19 cellular contexts compared by ENCODE assay signal in genomic region chr16:84574191-84574590, GRCh38. TPM values are rescaled to one million over a fixed set of nuclear protein-coding genes. Genes with fewer than 3 reads are reported as not detected.
A peak's percentile ranks its signal among the peaks of the same experiment; 100 is the strongest.
DNase-seq lines count a peak whose midpoint lies in the region; ATAC-seq, FAIRE-seq and TF ChIP-seq lines count a peak whose summit lies in the region.
"Had no signal": no experiment of that assay in that cellular context is flagged by ENCODE, and none has a peak within 500 bp of the region (broad histone marks: within the 10 kb centered on the region; RNA-seq: fewer than 3 reads in every experiment).

No MANE protein-coding gene starts in this region.

- H3K27ac Mint-ChIP-seq in nephron: peak overlapping the region; percentile 49 to 83 (median 71)

- H3K4me1 ChIP-seq in HEK293 (ENCODE audit: control insufficient read depth, insufficient read depth, low read length) (no peaks in the 10 kb centered on the region), GM12878 (ENCODE audit: control insufficient read depth, insufficient read depth, low read length) (peaks cover 18% of the 10 kb centered on the region), PC-3 (ENCODE audit: insufficient read depth, low read length) (no peaks in the 10 kb centered on the region)
- H3K4me1 ChIP-seq: breast epithelium had no signal

- H2AFZ ChIP-seq in GM12878 (ENCODE audit: control insufficient read depth, low read depth, low read length) (no peak overlapping the region), PC-3 (ENCODE audit: low read length) (no peak overlapping the region)

- POLR2A ChIA-PET in HEK293 (lab: Yijun Ruan, JAX) (no interaction called here), GM12878 (lab: Charles Lee) (interaction anchor here (0.6 to 0.7 kb wide), 2 partner anchors 9 to 366 kb away, joined by 3 read pairs; no protein-coding TSS in a partner anchor), PC-3 (lab: Charles Lee; ENCODE audit: unreplicated experiment) (no interaction called here)

- WGBS in GM12878 (ENCODE audit: insufficient coverage, insufficient replicate concordance, low lambda C conversion rate, missing lambda C conversion rate): 90% methylated on average over 12 of the region's 12 CpGs

- ATAC-seq in GM12878 (no peak), left ventricle myocardium superior (no peak), PC-3 (no peak)
- ATAC-seq: heart right ventricle had no signal

- H3K27ac ChIP-seq in HEK293 (ENCODE audit: extremely low read depth, low read depth, low read length) (no peak overlapping the region), GM12878 (ENCODE audit: control insufficient read depth, insufficient read depth) (no peak overlapping the region), PC-3 (ENCODE audit: low read length) (no peak overlapping the region)
- H3K27ac ChIP-seq: breast epithelium, heart right ventricle, thoracic aorta, VCaP had no signal

- no peaks in the 10 kb centered on the region for H3K27me3 Mint-ChIP-seq in nephron (ENCODE audit: low read depth)

- H3F3A ChIP-seq in PC-3 (ENCODE audit: low read length, unreplicated experiment): no peaks in the 10 kb centered on the region

- SMC1A ChIA-PET in GM12878 (lab: Charles Lee; ENCODE audit: uncharacterized antibody, unreplicated experiment): interaction anchor here (1.0 to 1.6 kb wide), 3 partner anchors 10 to 42 kb away, joined by 3 to 6 read pairs (median 6); no protein-coding TSS in a partner anchor

- H3K36me3 ChIP-seq in HEK293 (ENCODE audit: control insufficient read depth in 2 of 2, insufficient read depth in 1 of 2, low read length in 2 of 2): no peaks in the 10 kb centered on the region
- peaks cover 37% of the 10 kb centered on the region in 2 experiments for H3K36me3 ChIP-seq in GM12878 (ENCODE audit: control insufficient read depth in 2 of 2, insufficient read depth in 2 of 2, low read length in 1 of 2)
- peaks cover 12% of the 10 kb centered on the region for H3K36me3 ChIP-seq in PC-3 (ENCODE audit: low read depth, low read length)
- H3K36me3 ChIP-seq: breast epithelium, thoracic aorta had no signal

- H3K79me2 ChIP-seq in GM12878 (ENCODE audit: control insufficient read depth, insufficient read depth, low read length) (peaks cover 80% of the 10 kb centered on the region), PC-3 (ENCODE audit: low read length) (peaks cover 85% of the 10 kb centered on the region)

- H3K4me2 ChIP-seq in GM12878 (ENCODE audit: control insufficient read depth, insufficient read depth): no peak overlapping the region
- H3K4me2 ChIP-seq in PC-3 (ENCODE audit: low read length): no peak overlapping the region

- RAD21 ChIA-PET in GM12878 (lab: Charles Lee; ENCODE audit: unreplicated experiment): no interaction called here

- no peaks in the 10 kb centered on the region for H4K20me1 ChIP-seq in GM12878 (ENCODE audit: control insufficient read depth, insufficient read depth)
- peaks cover 18% of the 10 kb centered on the region; the same call in 1 of the 2 replicates for H4K20me1 ChIP-seq in PC-3 (ENCODE audit: low read length)

- no peaks in the 10 kb centered on the region for H3K9me3 ChIP-seq in HEK293 (ENCODE audit: control insufficient read depth, insufficient read depth, low read depth, low read length)
- peaks cover 10% of the 10 kb centered on the region; the same call in 2 of the 3 replicates for H3K9me3 ChIP-seq in GM12878 (replicated peaks; ENCODE audit: control insufficient read depth, insufficient read depth, low read length)
- no peaks in the 10 kb centered on the region for H3K9me3 ChIP-seq in PC-3 (ENCODE audit: low read length)
- H3K9me3 ChIP-seq: thoracic aorta had no signal

- H3K27me3 ChIP-seq in GM12878 (replicated peaks in 1 of 2; ENCODE audit: control insufficient read depth in 2 of 2, insufficient read depth in 2 of 2, low read length in 1 of 2) (no peaks in the 10 kb centered on the region), PC-3 (ENCODE audit: low read length) (no peaks in the 10 kb centered on the region)
- H3K27me3 ChIP-seq: breast epithelium, heart right ventricle had no signal

- FAIRE-seq in GM12878 (lab: Jason Lieb, UNC): no peak
- FAIRE-seq: RCC 7860 had no signal

- H3K36me3 Mint-ChIP-seq in nephron (ENCODE audit: low read depth): peaks cover 51% of the 10 kb centered on the region

- CTCF ChIA-PET in HEK293 (lab: Yijun Ruan, JAX) (interaction anchor here (1.0 kb wide), 1 partner anchor 48 kb away, joined by 3 read pairs; no protein-coding TSS in a partner anchor), GM12878 (lab: Yijun Ruan, JAX) (no interaction called here), PC-3 (lab: Charles Lee) (no interaction called here)

- TF ChIP-seq RAD21 in GM12878 (IDR thresholded peaks at IDR 0.05; ENCODE audit: insufficient read depth, low read depth, low read length): no peak

- no peak overlapping the region for H3K4me3 Mint-ChIP-seq in nephron

- H3K9me2 ChIP-seq in PC-3 (replicated peaks; ENCODE audit: low read length): no peaks in the 10 kb centered on the region

- no peak overlapping the region for H3K4me3 ChIP-seq in HEK293 (ENCODE audit: low read depth, low read length)
- H3K4me3 ChIP-seq in GM12878: no peak overlapping the region
- H3K4me3 ChIP-seq in PC-3 (ENCODE audit: low read length): no peak overlapping the region
- H3K4me3 ChIP-seq: breast epithelium, heart right ventricle, thoracic aorta had no signal

- H3K9me3 Mint-ChIP-seq in nephron: peaks cover 13% of the 10 kb centered on the region

- no peak for TF ChIP-seq CTCF in HEK293 (tag by site-specific recombination; IDR thresholded peaks at IDR 0.05)
- no peak for TF ChIP-seq CTCF in GM12878 (IDR thresholded peaks at IDR 0.05 in 2 of 3, conservative IDR thresholded peaks at IDR 0.05 in 1 of 3; ENCODE audit: control insufficient read depth in 2 of 3, extremely low read depth in 1 of 3, insufficient read depth in 1 of 3, low read depth in 3 of 3, low read length in 3 of 3)
- no peak for TF ChIP-seq CTCF in nephron (IDR thresholded peaks at IDR 0.05; ENCODE audit: unreplicated experiment in 3 of 3)
- TF ChIP-seq CTCF in PC-3 (conservative IDR thresholded peaks at IDR 0.05; ENCODE audit: low read depth, low read length): no peak

- intact Hi-C loops in GM12878 (cut with micrococcal nuclease; ENCODE audit: unreplicated experiment): no loop called here
- intact Hi-C loops in left ventricle myocardium superior (cut with micrococcal nuclease): no loop called here
- intact Hi-C loops in PC-3 (cut with micrococcal nuclease): no loop called here

- in situ Hi-C loops in GM12878 (cut with MboI): no loop called here

- DNase-seq in C1 segment of cervical spinal cord (lab: John Stamatoyannopoulos, UW) (peak in 8 of 14 donors; percentile 23 to 79 (median 56)), GM12878 (ENCODE audit: low read depth, low spot score) (no peak), ureter (ENCODE audit: low spot score) (no peak), left ventricle myocardium superior (no peak), PC-3 (no peak)
- DNase-seq: activated naive CD4-positive, alpha-beta T cell; DND-41; heart right ventricle; islet precursor cell; NCI-H2107; NCI-H69; stimulated activated CD4-positive, alpha-beta T cell treated with anti-CD3 and anti-CD28 coated beads, Interleukin-4, amount 100 ng/mL, for 1 hour; SW 1271 had no signal

- 0 out of 2 replicates have a peak, but pooled peaks have one; percentile 17 for TF ChIP-seq POLR2A in GM12878 (IDR thresholded peaks at IDR 0.05; ENCODE audit: low read depth, low read length)

- H3K4me1 Mint-ChIP-seq in nephron: peaks cover 11% of the 10 kb centered on the region

- no peak for TF ChIP-seq EP300 in GM12878 (IDR thresholded peaks at IDR 0.05; ENCODE audit: borderline replicate concordance in 1 of 2, control insufficient read depth in 1 of 2, low read depth in 2 of 2, low read length in 2 of 2)

- BruUV-seq in GM12878 (replicated peaks; lab: Mats Ljungman, UMichigan) (TSS peak; percentile 30), PC-3 (replicated peaks; lab: Mats Ljungman, UMichigan) (no TSS peak)

- H3K9ac ChIP-seq in GM12878 (ENCODE audit: control insufficient read depth, insufficient read depth, low read length): no peak overlapping the region
- no peak overlapping the region for H3K9ac ChIP-seq in PC-3 (ENCODE audit: low read length)

TF ChIP-seq in HEK293, 187 proteins besides CTCF, POLR2A, EP300 and RAD21 (continues in another document):
- no peak for TF ChIP-seq MEIS1 (CRISPR knock-in tag; IDR thresholded peaks at IDR 0.05; ENCODE audit: borderline replicate concordance)
- no peak for TF ChIP-seq ZNF530 (tag by site-specific recombination; IDR thresholded peaks at IDR 0.05; ENCODE audit: low read depth)
- TF ChIP-seq SCRT2 (tag by site-specific recombination; IDR thresholded peaks at IDR 0.05): peak; percentile 78

TF ChIP-seq in GM12878, 131 proteins besides CTCF, POLR2A, EP300 and RAD21 (continues in another document):
- TF ChIP-seq MYB (IDR thresholded peaks at IDR 0.05; ENCODE audit: borderline replicate concordance, low read depth, low read length) (no peak), DPF2 (IDR thresholded peaks at IDR 0.05) (no peak)

RNA-seq across cellular contexts. Expression of gene COTL1, which starts 43.7 kb away (rescaled TPM):
- 94.3 and 106 TPM in 2 replicates for total RNA-seq in GM12878 (2013; cell fraction: nucleolus; rRNA removed)
- total RNA-seq in GM12878 (2014; rRNA removed) (417 and 464 TPM in 2 replicates), GM12878 (2014; rRNA removed; fragmentation: Illumina TruSeq; extraction: Trizol) (241 and 279 TPM in 2 replicates), GM12878 (2021) (675 and 688 TPM in 2 replicates), ureter (79.6 TPM), left ventricle myocardium superior (11.8 TPM), PC-3 (2014; rRNA removed) (408 and 465 TPM in 2 replicates)
- 255 TPM for polyA plus RNA-seq in GM12878 (2011; ENCODE audit: low read depth)
- polyA plus RNA-seq in GM12878 (2011; rRNA removed) (136 and 205 TPM in 2 replicates), GM12878 (2014; fragmentation: Illumina TruSeq; extraction: Trizol) (257 and 493 TPM in 2 replicates), GM12878 (2014; fragmentation: Nextera tagmentation; extraction: Ambion mirVana) (100 to 1,000 TPM; 140 to 235 TPM), GM12878 (2014; rRNA removed) (382 and 423 TPM in 2 replicates), GM12878 (2016; fragmentation: Nextera tagmentation; extraction: Ambion mirVana) (100 to 1,000 TPM; 146 to 894 TPM)
- polyA plus RNA-seq in GM12878 (2011; cell fraction: cytosol; rRNA removed): 261 and 288 TPM in 2 replicates
- 174 and 206 TPM in 2 replicates for polyA plus RNA-seq in GM12878 (2011; cell fraction: nucleus; rRNA removed)
- 331 and 436 TPM in 2 replicates for polyA plus RNA-seq in GM12878 (2012)
- 103 and 174 TPM in 2 replicates for polyA minus RNA-seq in GM12878 (2011; rRNA and poly(A)+ RNA removed)
- polyA minus RNA-seq in GM12878 (2011; cell fraction: cytosol; rRNA and poly(A)+ RNA removed): 77.1 and 81.1 TPM in 2 replicates
- 78.5 and 132 TPM in 2 replicates for polyA minus RNA-seq in GM12878 (2011; cell fraction: nucleus; rRNA and poly(A)+ RNA removed)

Comparison
In these comparisons a context has a peak if more than half of its experiments do, and no peak if none do; other contexts are left out.
1. DNase-seq: peak in C1 segment of cervical spinal cord (8 of 14); none in GM12878 (single experiment), ureter (single experiment), left ventricle myocardium superior (single experiment) and PC-3 (single experiment).